1 cellular context compared by ENCODE assay signal in the genomic region with DNA sequence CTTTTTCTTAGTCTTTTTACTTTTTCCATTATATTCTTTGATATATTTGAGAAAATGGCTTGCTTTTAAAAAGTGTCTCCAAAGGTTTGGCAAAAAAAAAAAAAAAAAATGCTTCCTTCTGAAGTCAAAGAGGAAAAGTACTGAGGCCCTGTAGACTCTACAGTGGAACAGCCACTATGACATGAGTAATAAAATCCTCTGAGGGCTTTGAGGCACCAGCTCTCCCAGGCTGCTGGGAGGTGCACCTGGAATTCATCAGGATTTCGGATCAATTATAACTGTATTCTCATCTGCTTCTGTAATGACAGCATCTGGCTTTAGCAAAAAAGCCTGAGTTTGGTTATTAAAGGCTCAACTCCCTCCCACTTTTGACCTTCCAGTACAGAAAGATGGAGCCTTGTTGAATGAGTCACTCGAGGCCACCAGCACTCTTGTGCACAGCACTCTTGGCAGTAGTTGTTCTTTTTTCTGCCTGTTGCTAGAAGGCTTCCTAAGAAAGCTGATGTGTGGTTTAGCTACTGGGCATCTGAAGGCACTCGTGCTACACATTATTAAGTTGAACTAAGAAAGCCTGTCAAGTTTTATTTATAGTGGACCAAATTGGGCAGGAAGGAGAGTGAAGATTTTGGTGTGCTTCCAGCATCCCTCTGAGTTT.
TF ChIP-seq lines count a peak whose summit lies in the region.

No MANE protein-coding gene starts in this region.

TF ChIP-seq in GM23338, 12 proteins besides CTCF, POLR2A, EP300 and RAD21 (continued from another document):
- TF ChIP-seq, protein P1, sequence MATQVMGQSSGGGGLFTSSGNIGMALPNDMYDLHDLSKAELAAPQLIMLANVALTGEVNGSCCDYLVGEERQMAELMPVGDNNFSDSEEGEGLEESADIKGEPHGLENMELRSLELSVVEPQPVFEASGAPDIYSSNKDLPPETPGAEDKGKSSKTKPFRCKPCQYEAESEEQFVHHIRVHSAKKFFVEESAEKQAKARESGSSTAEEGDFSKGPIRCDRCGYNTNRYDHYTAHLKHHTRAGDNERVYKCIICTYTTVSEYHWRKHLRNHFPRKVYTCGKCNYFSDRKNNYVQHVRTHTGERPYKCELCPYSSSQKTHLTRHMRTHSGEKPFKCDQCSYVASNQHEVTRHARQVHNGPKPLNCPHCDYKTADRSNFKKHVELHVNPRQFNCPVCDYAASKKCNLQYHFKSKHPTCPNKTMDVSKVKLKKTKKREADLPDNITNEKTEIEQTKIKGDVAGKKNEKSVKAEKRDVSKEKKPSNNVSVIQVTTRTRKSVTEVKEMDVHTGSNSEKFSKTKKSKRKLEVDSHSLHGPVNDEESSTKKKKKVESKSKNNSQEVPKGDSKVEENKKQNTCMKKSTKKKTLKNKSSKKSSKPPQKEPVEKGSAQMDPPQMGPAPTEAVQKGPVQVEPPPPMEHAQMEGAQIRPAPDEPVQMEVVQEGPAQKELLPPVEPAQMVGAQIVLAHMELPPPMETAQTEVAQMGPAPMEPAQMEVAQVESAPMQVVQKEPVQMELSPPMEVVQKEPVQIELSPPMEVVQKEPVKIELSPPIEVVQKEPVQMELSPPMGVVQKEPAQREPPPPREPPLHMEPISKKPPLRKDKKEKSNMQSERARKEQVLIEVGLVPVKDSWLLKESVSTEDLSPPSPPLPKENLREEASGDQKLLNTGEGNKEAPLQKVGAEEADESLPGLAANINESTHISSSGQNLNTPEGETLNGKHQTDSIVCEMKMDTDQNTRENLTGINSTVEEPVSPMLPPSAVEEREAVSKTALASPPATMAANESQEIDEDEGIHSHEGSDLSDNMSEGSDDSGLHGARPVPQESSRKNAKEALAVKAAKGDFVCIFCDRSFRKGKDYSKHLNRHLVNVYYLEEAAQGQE (IDR thresholded peaks at IDR 0.05; ENCODE audit: unreplicated experiment) = no peak
- no peak for TF ChIP-seq ZNF331 (CRISPR knock-in tag; IDR thresholded peaks at IDR 0.05; ENCODE audit: low read depth)
- TF ChIP-seq EZH2phosphoT487 (IDR thresholded peaks at IDR 0.05; ENCODE audit: unreplicated experiment) = no peak
- TF ChIP-seq ZNF114 (CRISPR knock-in tag; IDR thresholded peaks at IDR 0.05) = no peak
- no peak for TF ChIP-seq EZH2 (IDR thresholded peaks at IDR 0.05; ENCODE audit: low read depth, unreplicated experiment)
- TF ChIP-seq JUNB (IDR thresholded peaks at IDR 0.05; ENCODE audit: unreplicated experiment) = no peak
